22 cellular contexts compared by ENCODE assay signal in the genomic region with DNA sequence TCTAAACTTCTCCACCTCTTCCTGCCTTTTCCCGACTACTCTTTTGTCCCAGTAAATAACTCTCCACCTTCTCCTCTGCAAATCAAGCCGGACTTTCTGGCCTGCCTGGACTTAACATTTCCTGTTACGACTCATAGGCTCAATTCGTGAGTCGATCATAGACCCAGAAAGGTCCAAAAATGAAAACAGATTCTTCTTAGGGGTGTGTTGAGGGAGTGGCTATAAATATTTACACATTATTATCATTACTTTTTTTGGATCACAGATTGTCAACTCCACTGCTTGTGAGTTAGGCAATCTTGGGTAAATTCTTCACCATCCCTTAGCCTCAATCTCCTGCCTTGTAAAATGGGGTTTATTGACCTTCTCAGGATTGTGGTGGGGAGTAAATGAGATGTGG. TPM values are rescaled to one million over a fixed set of nuclear protein-coding genes. Genes with fewer than 3 reads are reported as not detected.
DNase-seq lines count a peak whose midpoint lies in the region; ATAC-seq and TF ChIP-seq lines count a peak whose summit lies in the region.
"Had no signal": no experiment of that assay in that cellular context is flagged by ENCODE, and none has a peak within 500 bp of the region (broad histone marks: within the 10 kb centered on the region; RNA-seq: fewer than 3 reads in every experiment).

No MANE protein-coding gene starts in this region.

- no peak for TF ChIP-seq CTCF in AG09319 (IDR thresholded peaks at IDR 0.05; ENCODE audit: low read depth, low read length)
- TF ChIP-seq CTCF in RWPE1 (conservative IDR thresholded peaks at IDR 0.05; ENCODE audit: low read depth): no peak
- no peak for TF ChIP-seq CTCF in fibroblast of mammary gland (conservative IDR thresholded peaks at IDR 0.05; ENCODE audit: control insufficient read depth, insufficient read depth, low read depth, low read length)
- TF ChIP-seq CTCF in Calu3 (IDR thresholded peaks at IDR 0.05; ENCODE audit: unreplicated experiment): no peak
- TF ChIP-seq CTCF in heart left ventricle (IDR thresholded peaks at IDR 0.05): no peak

- H3K4me3 ChIP-seq in fibroblast of mammary gland (ENCODE audit: control insufficient read depth, low read depth, low read length) (no peak overlapping the region), heart left ventricle (no peak overlapping the region)
- H3K4me3 ChIP-seq: A549, ovary, testis had no signal

- H3K27me3 Mint-ChIP-seq in Calu3 (ENCODE audit: unreplicated experiment): peaks cover 86% of the 10 kb centered on the region

- ATAC-seq in sciatic nerve (peak; percentile 63), HG03460 (IDR thresholded peaks at IDR 0.05; ENCODE audit: unreplicated experiment) (no peak), heart left ventricle (no peak)
- ATAC-seq: left ventricle myocardium superior had no signal

- H3K27ac ChIP-seq in RWPE1: no peak overlapping the region
- H3K27ac ChIP-seq in heart left ventricle: peak overlapping the region in 2 of 12 donors; percentile 1 to 4
- H3K27ac ChIP-seq: A549, ovary, testis had no signal

- H3K36me3 ChIP-seq in heart left ventricle: no peaks in the 10 kb centered on the region
- H3K36me3 ChIP-seq: ovary had no signal

- DNase-seq in AG09319 (ENCODE audit: extremely low read depth, low read depth) (peak; percentile 68), RWPE1 (ENCODE audit: low spot score) (peak; percentile 28), fibroblast of mammary gland (ENCODE audit: low read depth) (peak; percentile 8), sciatic nerve (ENCODE audit: low spot score) (no peak), Calu3 (no peak), erythroblast (lab: John Stamatoyannopoulos, UW) (no peak), heart left ventricle (no peak)
- DNase-seq: activated naive CD4-positive, alpha-beta T cell treated with Interleukin-2 at 50 U/mL for 16 hours; CD4-positive, alpha-beta T cell; cortex of kidney; DMS53; left ventricle myocardium superior; NCI-H187; NCI-H345; ovary; RPMI8226; testis had no signal

- intact Hi-C loops in sciatic nerve (cut with DNase I) (no loop called here), Calu3 (cut with micrococcal nuclease; ENCODE audit: unreplicated experiment) (no loop called here), heart left ventricle (cut with DNase I) (no loop called here)

- H3K4me1 ChIP-seq in heart left ventricle: peaks cover 0 to 37% (median 0%) of the 10 kb centered on the region in 12 donors
- H3K4me1 ChIP-seq: A549 had no signal

- no peak overlapping the region for H3K27ac Mint-ChIP-seq in Calu3 (ENCODE audit: unreplicated experiment)
- H3K27ac Mint-ChIP-seq: CD4-positive, alpha-beta T cell; IgD-negative memory B cell had no signal

- 44 to 59% (median 50%) methylated on average over 5 of the region's 5 CpGs for WGBS in heart left ventricle, 4 donors

- CTCF ChIA-PET in RWPE1 (lab: Yijun Ruan, JAX): no interaction called here
- CTCF ChIA-PET in Calu3 (lab: Charles Lee): no interaction called here

- TF ChIP-seq POLR2A in erythroblast (IDR thresholded peaks at IDR 0.05; ENCODE audit: low read length): no peak
- no peak for TF ChIP-seq POLR2A in heart left ventricle (IDR thresholded peaks at IDR 0.05)

- no peaks in the 10 kb centered on the region for H3K9me3 Mint-ChIP-seq in Calu3 (ENCODE audit: low read depth, unreplicated experiment)
- H3K9me3 Mint-ChIP-seq: CD4-positive, alpha-beta T cell; IgD-negative memory B cell had no signal

- no peaks in the 10 kb centered on the region for H3K9me3 ChIP-seq in heart left ventricle
- H3K9me3 ChIP-seq: A549, ovary, testis had no signal

- no peaks in the 10 kb centered on the region for H3K36me3 Mint-ChIP-seq in Calu3 (ENCODE audit: insufficient read depth, unreplicated experiment)
- H3K36me3 Mint-ChIP-seq: IgD-negative memory B cell had no signal

- peaks cover 0 to 5% (median 0%) of the 10 kb centered on the region in 9 donors for H3K27me3 ChIP-seq in heart left ventricle
- H3K27me3 ChIP-seq: ovary, testis had no signal

- POLR2A ChIA-PET in RWPE1 (lab: Yijun Ruan, JAX; ENCODE audit: low non-redundant PET): no interaction called here

- BruUV-seq in Calu3 (replicated peaks; lab: Mats Ljungman, UMichigan): no TSS peak

- no peaks in the 10 kb centered on the region for H3K4me1 Mint-ChIP-seq in Calu3 (ENCODE audit: low read depth, unreplicated experiment)
- H3K4me1 Mint-ChIP-seq: IgD-negative memory B cell had no signal

- no peak overlapping the region for H3K4me3 Mint-ChIP-seq in Calu3 (ENCODE audit: low read depth, unreplicated experiment)
- H3K4me3 Mint-ChIP-seq: CD4-positive, alpha-beta T cell; IgD-negative memory B cell had no signal

RNA-seq across cellular contexts. Expression of a gene that starts 58.9 kb away (rescaled TPM):
- total RNA-seq in sciatic nerve (not detected), Calu3 (2022) (0.59 and 1.0 TPM in 2 replicates), heart left ventricle (under 1 TPM in 1 of 9 donors, not detected in 8; 0.23 TPM)
- polyA plus RNA-seq in heart left ventricle: under 1 TPM in 1 of 2 donors, not detected in 1; 0.30 TPM
- total RNA-seq: astrocyte; CD4-positive, alpha-beta T cell; H4; left ventricle myocardium superior had no signal
- polyA plus RNA-seq: IgD-negative memory B cell had no signal

Comparison
In these comparisons a context has a peak if more than half of its experiments do, and no peak if none do; other contexts are left out.
1. DNase-seq: peak in AG09319 (single experiment), RWPE1 (single experiment) and fibroblast of mammary gland (single experiment); none in sciatic nerve (single experiment), Calu3 (single experiment), erythroblast (0 of 2) and heart left ventricle (0 of 5).